12 cellular contexts compared by ENCODE assay signal in genomic region chr2:134692461-134692860, GRCh38. TPM values are rescaled to one million over a fixed set of nuclear protein-coding genes. Genes with fewer than 3 reads are reported as not detected.
DNase-seq lines count a peak whose midpoint lies in the region; ATAC-seq and TF ChIP-seq lines count a peak whose summit lies in the region.
"Had no signal": no experiment of that assay in that cellular context is flagged by ENCODE, and none has a peak within 500 bp of the region (broad histone marks: within the 10 kb centered on the region; RNA-seq: fewer than 3 reads in every experiment).

No MANE protein-coding gene starts in this region.

- H3K27me3 ChIP-seq in dorsolateral prefrontal cortex: peaks cover 0 to 7% (median 0%) of the 10 kb centered on the region in 45 donors
- H3K27me3 ChIP-seq: right lobe of liver had no signal

- TF ChIP-seq CTCF in dorsolateral prefrontal cortex (IDR thresholded peaks at IDR 0.05 in 54 of 56, conservative IDR thresholded peaks at IDR 0.05 in 2 of 56; ENCODE audit: low read depth in 1 of 56, partially characterized antibody in 56 of 56): no peak

- no peak overlapping the region for H3K4me3 ChIP-seq in dorsolateral prefrontal cortex
- H3K4me3 ChIP-seq: right lobe of liver had no signal

- peaks cover 14% of the 10 kb centered on the region for H3K27me3 Mint-ChIP-seq in central memory CD8-positive, alpha-beta T cell

- no peaks in the 10 kb centered on the region for H3K36me3 Mint-ChIP-seq in central memory CD8-positive, alpha-beta T cell (ENCODE audit: insufficient read depth)

- intact Hi-C loops in posterior cingulate gyrus (cut with DNase I) (no loop called here), dorsolateral prefrontal cortex (cut with DNase I) (no loop called here)

- no peak overlapping the region for H3K27ac Mint-ChIP-seq in central memory CD8-positive, alpha-beta T cell (ENCODE audit: low read depth)

- H3K9me3 Mint-ChIP-seq in central memory CD8-positive, alpha-beta T cell: no peaks in the 10 kb centered on the region

- ATAC-seq in GM19351 (IDR thresholded peaks at IDR 0.05; ENCODE audit: unreplicated experiment) (peak; percentile 72), HG03442 (IDR thresholded peaks at IDR 0.05; ENCODE audit: unreplicated experiment) (peak; percentile 78), HG02840 (IDR thresholded peaks at IDR 0.05; ENCODE audit: low FRiP score, unreplicated experiment) (no peak)
- ATAC-seq in central memory CD8-positive, alpha-beta T cell (replicated peaks; ENCODE audit: extremely low read depth, poor library complexity, severe bottlenecking): peak; percentile 83

- no peaks in the 10 kb centered on the region for H3K4me1 Mint-ChIP-seq in central memory CD8-positive, alpha-beta T cell

- no peak overlapping the region for H3K4me3 Mint-ChIP-seq in central memory CD8-positive, alpha-beta T cell

- H3K27ac ChIP-seq in dorsolateral prefrontal cortex: no peak overlapping the region
- H3K27ac ChIP-seq: right lobe of liver had no signal

- DNase-seq in G401 (ENCODE audit: low spot score): peak; percentile 15
- no peak for DNase-seq in central memory CD8-positive, alpha-beta T cell (ENCODE audit: low spot score in 2 of 2)
- no peak for DNase-seq in posterior cingulate gyrus
- no peak for DNase-seq in dorsolateral prefrontal cortex
- no peak for DNase-seq in NCI-H1694 (lab: John Stamatoyannopoulos, UW)
- DNase-seq: anterior cingulate cortex, midbrain, right lobe of liver had no signal

- in situ Hi-C loops in G401 (cut with HindIII; ENCODE audit: low sequenced_read_pairs): no loop called here

RNA-seq across cellular contexts. Expression of gene TMEM163, which starts 26.3 kb away (rescaled TPM):
- total RNA-seq in G401 (2014; rRNA removed; shearing (Covaris generic)): not detected in 2 replicates
- 10 to 100 TPM in 116 of 120 experiments, 1 to 10 TPM in 4; 6.7 to 30.0 (median 17.8) TPM for total RNA-seq in dorsolateral prefrontal cortex
- total RNA-seq: NCI-H460 had no signal
